In genomic region chr16:89199241-89200123, GRCh38 we compare ENCODE assay signal across 15 cellular contexts. TPM values are rescaled to one million over a fixed set of nuclear protein-coding genes. Genes with fewer than 3 reads are reported as not detected.
DNase-seq lines count a peak whose midpoint lies in the region; ATAC-seq, FAIRE-seq and TF ChIP-seq lines count a peak whose summit lies in the region.
"Had no signal": no experiment of that assay in that cellular context is flagged by ENCODE, and none has a peak within 500 bp of the region (broad histone marks: within the 10 kb centered on the region; RNA-seq: fewer than 3 reads in every experiment).

No MANE protein-coding gene starts in this region.

- in situ Hi-C loops in K562 (cut with MboI): no loop called here

- no peak overlapping the region for H2AFZ ChIP-seq in K562 (ENCODE audit: low read depth, low read length)

- H3K4me1 Mint-ChIP-seq in CD4-positive, alpha-beta T cell (ENCODE audit: low read depth): peaks cover 15% of the 10 kb centered on the region
- peaks cover 0 to 22% (median 9%) of the 10 kb centered on the region in 7 donors for H3K4me1 Mint-ChIP-seq in naive thymus-derived CD4-positive, alpha-beta T cell
- H3K4me1 Mint-ChIP-seq in CD8-positive, alpha-beta T cell (ENCODE audit: low read depth): peaks cover 14% of the 10 kb centered on the region

- CTCF ChIA-PET in CD4-positive, alpha-beta T cell (lab: Charles Lee): no interaction called here
- CTCF ChIA-PET in K562 (lab: Yijun Ruan, JAX; ENCODE audit: low intra/inter-chr PET ratio) (no interaction called here), HEK293T (lab: Yijun Ruan, JAX) (no interaction called here)
- CTCF ChIA-PET in naive thymus-derived CD4-positive, alpha-beta T cell (lab: Charles Lee): no interaction called here
- CTCF ChIA-PET in CD8-positive, alpha-beta T cell (lab: Charles Lee): no interaction called here

- peaks cover 44% of the 10 kb centered on the region for H3K27me3 ChIP-seq in CD4-positive, alpha-beta T cell (ENCODE audit: control insufficient read depth, insufficient read depth, low read length)
- peaks cover 43% of the 10 kb centered on the region for H3K27me3 ChIP-seq in HUES48 (ENCODE audit: control insufficient read depth, insufficient read depth, low read length)
- peaks cover 7 to 15% of the 10 kb centered on the region in 2 experiments for H3K27me3 ChIP-seq in K562 (ENCODE audit: control insufficient read depth in 2 of 2, insufficient read depth in 2 of 2, low read length in 2 of 2)
- H3K27me3 ChIP-seq in naive thymus-derived CD4-positive, alpha-beta T cell (ENCODE audit: control insufficient read depth in 2 of 2, insufficient read depth in 2 of 2, low read length in 2 of 2): peaks cover 0 to 4% of the 10 kb centered on the region in 2 donors
- H3K27me3 ChIP-seq in CD8-positive, alpha-beta T cell (ENCODE audit: insufficient read depth, low read length): peaks cover 11% of the 10 kb centered on the region
- peaks cover 0 to 62% of the 10 kb centered on the region in 2 donors for H3K27me3 ChIP-seq in tibial nerve

- H3K4me2 ChIP-seq in K562 (ENCODE audit: insufficient read depth, low read length): no peak overlapping the region

- no peaks in the 10 kb centered on the region for H3K9me1 ChIP-seq in K562 (ENCODE audit: control insufficient read depth, insufficient read depth, low read length)

- no peak for TF ChIP-seq CTCF in CD4-positive, alpha-beta T cell (IDR thresholded peaks at IDR 0.05)
- TF ChIP-seq CTCF in K562 (IDR thresholded peaks at IDR 0.05 in 2 of 3, conservative IDR thresholded peaks at IDR 0.05 in 1 of 3; ENCODE audit: insufficient read depth in 2 of 3, low read depth in 1 of 3, low read length in 3 of 3): no peak
- TF ChIP-seq CTCF in CD8-positive, alpha-beta T cell (IDR thresholded peaks at IDR 0.05): no peak
- no peak for TF ChIP-seq CTCF in tibial nerve (IDR thresholded peaks at IDR 0.05)

- no peak for ATAC-seq in CD4-positive, alpha-beta T cell (ENCODE audit: poor library complexity)
- ATAC-seq in K562: no peak
- ATAC-seq in naive thymus-derived CD4-positive, alpha-beta T cell: no peak
- ATAC-seq in CD8-positive, alpha-beta T cell: no peak
- ATAC-seq: natural killer cell treated with Interleukin-12 subunit alpha and Interleukin-12 subunit beta and Interleukin-15 and Interleukin-18, amount 100 ng/mL, for 72 hours had no signal

- no peak overlapping the region for H3K9ac ChIP-seq in HUES48 (ENCODE audit: low read depth, low read length)
- H3K9ac ChIP-seq in K562 (ENCODE audit: insufficient read depth in 1 of 2, low read depth in 2 of 2, low read length in 2 of 2): no peak overlapping the region

- BruUV-seq in K562 (replicated peaks; lab: Mats Ljungman, UMichigan): no TSS peak

- H3K9me3 ChIP-seq in CD4-positive, alpha-beta T cell (ENCODE audit: control insufficient read depth, low read length): no peaks in the 10 kb centered on the region
- H3K9me3 ChIP-seq in HUES48 (ENCODE audit: control insufficient read depth, insufficient read depth, low read length): no peaks in the 10 kb centered on the region
- peaks cover 5% of the 10 kb centered on the region for H3K9me3 ChIP-seq in K562 (replicated peaks; ENCODE audit: control insufficient read depth, insufficient read depth, low read depth, low read length)
- no peaks in the 10 kb centered on the region for H3K9me3 ChIP-seq in naive thymus-derived CD4-positive, alpha-beta T cell (ENCODE audit: control insufficient read depth in 2 of 3, low read length in 3 of 3)
- no peaks in the 10 kb centered on the region for H3K9me3 ChIP-seq in CD8-positive, alpha-beta T cell (ENCODE audit: low read length)
- H3K9me3 ChIP-seq in tibial nerve: peaks cover 0 to 10% (median 0%) of the 10 kb centered on the region in 4 donors

- H4K20me1 ChIP-seq in K562 (replicated peaks; ENCODE audit: control insufficient read depth, insufficient read depth, low read length): no peaks in the 10 kb centered on the region; the same call in 1 of the 2 replicates

- H3K27me3 Mint-ChIP-seq in CD4-positive, alpha-beta T cell: peaks cover 41% of the 10 kb centered on the region
- peaks cover 18 to 40% (median 28%) of the 10 kb centered on the region in 5 donors for H3K27me3 Mint-ChIP-seq in naive thymus-derived CD4-positive, alpha-beta T cell
- H3K27me3 Mint-ChIP-seq in CD8-positive, alpha-beta T cell (ENCODE audit: low read depth): peaks cover 40% of the 10 kb centered on the region

- POLR2A ChIA-PET in CD4-positive, alpha-beta T cell (lab: Charles Lee): no interaction called here
- POLR2A ChIA-PET in K562 (lab: Yijun Ruan, JAX) (interaction anchor here (0.6 to 1.2 kb wide), 4 partner anchors 17 to 499 kb away, joined by 3 to 4 read pairs (median 4); no protein-coding TSS in a partner anchor), HEK293T (lab: Yijun Ruan, JAX) (interaction anchor here (1.9 kb wide), 1 partner anchor 18 kb away, joined by 6 read pairs; the partner anchor contains the start of gene ZNF778)
- POLR2A ChIA-PET in naive thymus-derived CD4-positive, alpha-beta T cell (lab: Charles Lee): no interaction called here
- POLR2A ChIA-PET in CD8-positive, alpha-beta T cell (lab: Charles Lee): no interaction called here

- no peak for TF ChIP-seq POLR2A in K562 (conservative IDR thresholded peaks at IDR 0.05)
- no peak for TF ChIP-seq POLR2A in tibial nerve (IDR thresholded peaks at IDR 0.05)

- H3K4me3 ChIP-seq in HUES48 (ENCODE audit: low read depth, low read length): peak overlapping the region; percentile 61; the same call in 1 of the 2 replicates
- no peak overlapping the region for H3K4me3 ChIP-seq in K562
- H3K4me3 ChIP-seq in naive thymus-derived CD4-positive, alpha-beta T cell (ENCODE audit: low read length): no peak overlapping the region
- no peak overlapping the region for H3K4me3 ChIP-seq in CD8-positive, alpha-beta T cell (ENCODE audit: low read depth, low read length)
- H3K4me3 ChIP-seq in tibial nerve: no peak overlapping the region

- no peak for DNase-seq in CD4-positive, alpha-beta T cell
- DNase-seq in K562 (ENCODE audit: extremely low read depth in 1 of 4, low spot score in 3 of 4): no peak
- DNase-seq in naive thymus-derived CD4-positive, alpha-beta T cell: no peak
- no peak for DNase-seq in CD8-positive, alpha-beta T cell
- no peak for DNase-seq in tibial nerve (ENCODE audit: low spot score in 2 of 2)
- no peak for DNase-seq in NCI-H82 (lab: John Stamatoyannopoulos, UW)
- DNase-seq in HEK293T (ENCODE audit: extremely low spot score): no peak
- DNase-seq: activated gamma-delta T cell treated with Interleukin-2 at 50 U/mL for 16 hours, amygdala, NCI-H1092, SW 1271, WERI-Rb-1 had no signal

- WGBS in K562 (ENCODE audit: insufficient coverage, low coverage, missing lambda C conversion rate): 68% methylated on average over 20 of the region's 22 CpGs
- WGBS in tibial nerve, 2 donors: 70 to 75% methylated on average over 15 to 18 of the region's 22 CpGs

- no peak overlapping the region for H3K27ac Mint-ChIP-seq in CD4-positive, alpha-beta T cell
- no peak overlapping the region for H3K27ac Mint-ChIP-seq in naive thymus-derived CD4-positive, alpha-beta T cell
- H3K27ac Mint-ChIP-seq in CD8-positive, alpha-beta T cell: no peak overlapping the region
- H3K27ac Mint-ChIP-seq: natural killer cell treated with Interleukin-12 subunit alpha and Interleukin-12 subunit beta and Interleukin-15 and Interleukin-18, amount 100 ng/mL, for 72 hours had no signal

- TF ChIP-seq RAD21 in K562 (CRISPR knock-in tag; conservative IDR thresholded peaks at IDR 0.05 in 1 of 2, IDR thresholded peaks at IDR 0.05 in 1 of 2): no peak

- no peak for FAIRE-seq in K562 (lab: Jason Lieb, UNC)

- no peaks in the 10 kb centered on the region for H3K79me2 ChIP-seq in K562 (ENCODE audit: control insufficient read depth, insufficient read depth, low read length)

- intact Hi-C loops in CD4-positive, alpha-beta T cell (cut with DNase I, micrococcal nuclease): no loop called here
- intact Hi-C loops in K562 (cut with micrococcal nuclease): no loop called here
- intact Hi-C loops in naive thymus-derived CD4-positive, alpha-beta T cell (cut with micrococcal nuclease): loop anchor here in 1 of 2 donors (2.0 to 5.0 kb wide), 2 partner anchors 29 to 82 kb away; partner anchors contain the start of gene CDH15
- intact Hi-C loops in CD8-positive, alpha-beta T cell (cut with DNase I, micrococcal nuclease): no loop called here

- no peaks in the 10 kb centered on the region for H3K36me3 ChIP-seq in HUES48 (ENCODE audit: control insufficient read depth, insufficient read depth, low read length)
- H3K36me3 ChIP-seq in K562 (ENCODE audit: control insufficient read depth, insufficient read depth, low read length): no peaks in the 10 kb centered on the region
- H3K36me3 ChIP-seq in naive thymus-derived CD4-positive, alpha-beta T cell (ENCODE audit: control insufficient read depth in 2 of 3, insufficient read depth in 3 of 3, low read length in 3 of 3): no peaks in the 10 kb centered on the region
- no peaks in the 10 kb centered on the region for H3K36me3 ChIP-seq in CD8-positive, alpha-beta T cell (ENCODE audit: insufficient read depth, low read length)
- H3K36me3 ChIP-seq in tibial nerve: no peaks in the 10 kb centered on the region
- H3K36me3 ChIP-seq: WERI-Rb-1 had no signal

- H3K27ac ChIP-seq in CD4-positive, alpha-beta T cell (ENCODE audit: low read depth, low read length): no peak overlapping the region
- H3K27ac ChIP-seq in HUES48 (ENCODE audit: low read depth, low read length): no peak overlapping the region
- H3K27ac ChIP-seq in K562 (ENCODE audit: extremely low read depth, low read depth, low read length): no peak overlapping the region
- H3K27ac ChIP-seq in naive thymus-derived CD4-positive, alpha-beta T cell (ENCODE audit: low read depth, low read length): no peak overlapping the region
- no peak overlapping the region for H3K27ac ChIP-seq in CD8-positive, alpha-beta T cell (ENCODE audit: low read depth, low read length)
- H3K27ac ChIP-seq in tibial nerve: no peak overlapping the region
- H3K27ac ChIP-seq: WERI-Rb-1 had no signal

- peak overlapping the region; percentile 30 for H3K4me3 Mint-ChIP-seq in CD4-positive, alpha-beta T cell
- peak overlapping the region in 7 of 10 donors; percentile 29 to 74 (median 49) for H3K4me3 Mint-ChIP-seq in naive thymus-derived CD4-positive, alpha-beta T cell
- H3K4me3 Mint-ChIP-seq in CD8-positive, alpha-beta T cell: no peak overlapping the region
- H3K4me3 Mint-ChIP-seq: natural killer cell treated with Interleukin-12 subunit alpha and Interleukin-12 subunit beta and Interleukin-15 and Interleukin-18, amount 100 ng/mL, for 72 hours had no signal

- no peaks in the 10 kb centered on the region for H3K9me3 Mint-ChIP-seq in CD4-positive, alpha-beta T cell
- peaks cover 0 to 7% (median 2%) of the 10 kb centered on the region in 11 donors for H3K9me3 Mint-ChIP-seq in naive thymus-derived CD4-positive, alpha-beta T cell
- no peaks in the 10 kb centered on the region for H3K9me3 Mint-ChIP-seq in CD8-positive, alpha-beta T cell
- H3K9me3 Mint-ChIP-seq: natural killer cell treated with Interleukin-12 subunit alpha and Interleukin-12 subunit beta and Interleukin-15 and Interleukin-18, amount 100 ng/mL, for 72 hours had no signal

- TF ChIP-seq EP300 in K562 (IDR thresholded peaks at IDR 0.05; ENCODE audit: low read length) (no peak), tibial nerve (IDR thresholded peaks at IDR 0.05) (no peak)

- H3K4me1 ChIP-seq in HUES48 (ENCODE audit: control insufficient read depth, insufficient read depth, low read length): peaks cover 9% of the 10 kb centered on the region; the same call in 1 of the 2 replicates
- H3K4me1 ChIP-seq in K562 (replicated peaks in 1 of 2; ENCODE audit: control insufficient read depth in 2 of 2, insufficient read depth in 2 of 2, low read length in 2 of 2): peaks cover 0 to 67% of the 10 kb centered on the region in 2 experiments; a peak in 2 of 5 replicates
- H3K4me1 ChIP-seq in naive thymus-derived CD4-positive, alpha-beta T cell (ENCODE audit: control insufficient read depth in 2 of 2, insufficient read depth in 2 of 2, low read length in 2 of 2): peaks cover 0 to 9% of the 10 kb centered on the region in 2 donors
- H3K4me1 ChIP-seq in CD8-positive, alpha-beta T cell (ENCODE audit: insufficient read depth, low read length): peaks cover 7% of the 10 kb centered on the region
- peaks cover 0 to 28% (median 7%) of the 10 kb centered on the region in 4 donors for H3K4me1 ChIP-seq in tibial nerve

- no peaks in the 10 kb centered on the region for H3K36me3 Mint-ChIP-seq in CD4-positive, alpha-beta T cell (ENCODE audit: low read depth)
- peaks cover 0 to 6% (median 0%) of the 10 kb centered on the region in 5 donors for H3K36me3 Mint-ChIP-seq in naive thymus-derived CD4-positive, alpha-beta T cell
- no peaks in the 10 kb centered on the region for H3K36me3 Mint-ChIP-seq in CD8-positive, alpha-beta T cell

RNA-seq across cellular contexts. Expression of gene SLC22A31, which starts 0.9 kb away (rescaled TPM):
- 1 to 10 TPM; 2.1 to 2.9 TPM for total RNA-seq in CD4-positive, alpha-beta T cell
- 1.7 and 10.2 TPM in 2 replicates for total RNA-seq in K562 (2011; cell fraction: chromatin; rRNA removed; ENCODE audit: low replicate concordance)
- total RNA-seq in K562 (2011; cell fraction: nucleolus; rRNA removed): 8.4 and 9.0 TPM in 2 replicates
- 3.0 and 3.2 TPM in 2 replicates for total RNA-seq in K562 (2011; cell fraction: nucleoplasm; rRNA removed)
- total RNA-seq in K562 (2014; rRNA removed) (0.54 and 0.86 TPM in 2 replicates), K562 (2014; rRNA removed; fragmentation: Illumina TruSeq; extraction: Trizol) (not detected in 2 replicates), K562 (2015; rRNA removed; fragmentation: Illumina TruSeq; extraction: Trizol) (0.15 and 0.29 TPM in 2 replicates), K562 (2021) (1.1 and 1.3 TPM in 2 replicates), tibial nerve (1 to 10 TPM in 2 of 4 donors, not detected in 2; 1.4 to 3.3 TPM)
- polyA plus RNA-seq in K562 (2011; rRNA removed) (0.39 and 1.9 TPM in 2 replicates), K562 (2014; fragmentation: Illumina TruSeq; extraction: Trizol) (0.36 and 0.47 TPM in 2 replicates), K562 (2014; fragmentation: Nextera tagmentation; extraction: Ambion mirVana) (not detected), K562 (2014; rRNA removed) (2.2 and 2.4 TPM in 2 replicates)
- polyA plus RNA-seq in K562 (2011; cell fraction: cytosol; rRNA removed): 0.94 and 0.97 TPM in 2 replicates
- 21.9 and 26.1 TPM in 2 replicates for polyA plus RNA-seq in K562 (2011; cell fraction: nucleus; rRNA removed)
- polyA plus RNA-seq in K562 (2012): 0.74 and 1.7 TPM in 2 replicates
- not detected in 2 replicates for polyA minus RNA-seq in K562 (2011; rRNA and poly(A)+ RNA removed)
- polyA minus RNA-seq in K562 (2011; cell fraction: cytosol; rRNA and poly(A)+ RNA removed): 0.76 TPM in 1 of 2 replicates, not detected in the other
- 1.9 and 3.9 TPM in 2 replicates for polyA minus RNA-seq in K562 (2011; cell fraction: nucleus; rRNA and poly(A)+ RNA removed)
- total RNA-seq in naive thymus-derived CD4-positive, alpha-beta T cell: 1 to 10 TPM; 1.1 to 4.4 (median 2.8) TPM
- polyA plus RNA-seq in naive thymus-derived CD4-positive, alpha-beta T cell: under 1 TPM; 0.33 to 0.55 TPM
- total RNA-seq in CD8-positive, alpha-beta T cell: under 1 TPM in 1 of 2 experiments, not detected in 1; 0.33 TPM

RNA-seq across cellular contexts. Expression of gene ZNF778, which starts 18.0 kb away (rescaled TPM):
- 1 to 10 TPM; 4.0 to 6.7 TPM for total RNA-seq in CD4-positive, alpha-beta T cell
- total RNA-seq in K562 (2011; cell fraction: chromatin; rRNA removed; ENCODE audit: low replicate concordance): 47.1 and 61.9 TPM in 2 replicates
- total RNA-seq in K562 (2011; cell fraction: nucleolus; rRNA removed): 22.5 and 24.7 TPM in 2 replicates
- total RNA-seq in K562 (2011; cell fraction: nucleoplasm; rRNA removed): 21.5 and 25.0 TPM in 2 replicates
- total RNA-seq in K562 (2014; rRNA removed) (18.3 and 26.8 TPM in 2 replicates), K562 (2014; rRNA removed; fragmentation: Illumina TruSeq; extraction: Trizol) (7.4 and 8.2 TPM in 2 replicates), K562 (2015; rRNA removed; fragmentation: Illumina TruSeq; extraction: Trizol) (6.4 and 7.5 TPM in 2 replicates), K562 (2021) (12.4 and 14.3 TPM in 2 replicates), tibial nerve (10 to 100 TPM; 11.2 to 26.0 (median 16.2) TPM)
- polyA plus RNA-seq in K562 (2011; rRNA removed) (6.9 and 9.7 TPM in 2 replicates), K562 (2014; fragmentation: Illumina TruSeq; extraction: Trizol) (7.4 and 7.5 TPM in 2 replicates), K562 (2014; fragmentation: Nextera tagmentation; extraction: Ambion mirVana) (under 1 TPM; 0.70 to 0.80 TPM), K562 (2014; rRNA removed) (33.9 and 60.6 TPM in 2 replicates)
- polyA plus RNA-seq in K562 (2011; cell fraction: cytosol; rRNA removed): 5.1 and 5.2 TPM in 2 replicates
- 12.6 and 18.5 TPM in 2 replicates for polyA plus RNA-seq in K562 (2011; cell fraction: nucleus; rRNA removed)
- polyA plus RNA-seq in K562 (2012): 6.3 and 7.9 TPM in 2 replicates
- 16.9 and 19.1 TPM in 2 replicates for polyA minus RNA-seq in K562 (2011; rRNA and poly(A)+ RNA removed)
- 7.0 and 9.8 TPM in 2 replicates for polyA minus RNA-seq in K562 (2011; cell fraction: cytosol; rRNA and poly(A)+ RNA removed)
- 9.3 and 12.1 TPM in 2 replicates for polyA minus RNA-seq in K562 (2011; cell fraction: nucleus; rRNA and poly(A)+ RNA removed)
- 10 to 100 TPM in 2 of 5 experiments, 1 to 10 TPM in 3; 6.0 to 13.5 (median 6.5) TPM for total RNA-seq in naive thymus-derived CD4-positive, alpha-beta T cell
- 1 to 10 TPM; 4.0 to 6.8 TPM for polyA plus RNA-seq in naive thymus-derived CD4-positive, alpha-beta T cell
- total RNA-seq in CD8-positive, alpha-beta T cell: 1 to 10 TPM; 8.4 to 8.9 TPM

RNA-seq across cellular contexts. Expression of gene CDH15, which starts 27.9 kb away (rescaled TPM):
- total RNA-seq in CD4-positive, alpha-beta T cell: not detected
- total RNA-seq in K562 (2011; cell fraction: chromatin; rRNA removed; ENCODE audit: low replicate concordance): 0.37 TPM in 1 of 2 replicates, not detected in the other
- 0.33 TPM in 1 of 2 replicates, not detected in the other for total RNA-seq in K562 (2011; cell fraction: nucleolus; rRNA removed)
- not detected in 2 replicates for total RNA-seq in K562 (2011; cell fraction: nucleoplasm; rRNA removed)
- total RNA-seq in K562 (2014; rRNA removed) (0.16 and 0.18 TPM in 2 replicates), K562 (2014; rRNA removed; fragmentation: Illumina TruSeq; extraction: Trizol) (not detected in 2 replicates), K562 (2015; rRNA removed; fragmentation: Illumina TruSeq; extraction: Trizol) (not detected in 2 replicates), K562 (2021) (0.07 and 0.11 TPM in 2 replicates), tibial nerve (1 to 10 TPM in 2 of 4 donors, under 1 TPM in 2; 0.84 to 8.1 (median 1.9) TPM)
- polyA plus RNA-seq in K562 (2011; rRNA removed) (0.03 TPM in 1 of 2 replicates, not detected in the other), K562 (2014; fragmentation: Illumina TruSeq; extraction: Trizol) (not detected in 2 replicates), K562 (2014; fragmentation: Nextera tagmentation; extraction: Ambion mirVana) (not detected), K562 (2014; rRNA removed) (not detected in 2 replicates)
- 0.03 and 0.12 TPM in 2 replicates for polyA plus RNA-seq in K562 (2011; cell fraction: cytosol; rRNA removed)
- polyA plus RNA-seq in K562 (2011; cell fraction: nucleus; rRNA removed): 0.08 and 0.09 TPM in 2 replicates
- 0.11 and 0.12 TPM in 2 replicates for polyA plus RNA-seq in K562 (2012)
- not detected in 2 replicates for polyA minus RNA-seq in K562 (2011; rRNA and poly(A)+ RNA removed)
- not detected in 2 replicates for polyA minus RNA-seq in K562 (2011; cell fraction: cytosol; rRNA and poly(A)+ RNA removed)
- polyA minus RNA-seq in K562 (2011; cell fraction: nucleus; rRNA and poly(A)+ RNA removed): not detected in 2 replicates
- not detected for total RNA-seq in naive thymus-derived CD4-positive, alpha-beta T cell
- not detected for polyA plus RNA-seq in naive thymus-derived CD4-positive, alpha-beta T cell
- total RNA-seq in CD8-positive, alpha-beta T cell: under 1 TPM in 1 of 2 experiments, not detected in 1; 0.24 TPM
- total RNA-seq: liver; natural killer cell treated with Interleukin-12 subunit alpha and Interleukin-12 subunit beta and Interleukin-15 and Interleukin-18, amount 100 ng/mL, for 72 hours had no signal

Comparison
In these comparisons a context has a peak if more than half of its experiments do, and no peak if none do; other contexts are left out.
1. POLR2A ChIA-PET loops: an anchor here in K562 (0.6 to 1.2 kb wide) and HEK293T (1.9 kb wide); none called in CD4-positive, alpha-beta T cell, naive thymus-derived CD4-positive, alpha-beta T cell and CD8-positive, alpha-beta T cell.